Comparison of ENCODE assay signal across 9 cellular contexts in genomic region chr6:57262901-57263694, GRCh38. TPM values are rescaled to one million over a fixed set of nuclear protein-coding genes. Genes with fewer than 3 reads are reported as not detected.
DNase-seq lines count a peak whose midpoint lies in the region; ATAC-seq and TF ChIP-seq lines count a peak whose summit lies in the region.
"Had no signal": no experiment of that assay in that cellular context is flagged by ENCODE, and none has a peak within 500 bp of the region (broad histone marks: within the 10 kb centered on the region; RNA-seq: fewer than 3 reads in every experiment).

No MANE protein-coding gene starts in this region.

- no peaks in the 10 kb centered on the region for H3K4me1 Mint-ChIP-seq in activated naive CD4-positive, alpha-beta T cell treated with anti-CD3 and anti-CD28 coated beads, Interleukin-2, amount 10 ng/mL, durations not matched to agents 7 days and 5 days
- H3K4me1 Mint-ChIP-seq in activated CD4-positive, alpha-beta T cell treated with anti-CD3 and anti-CD28 coated beads, Interleukin-2, amount 10 ng/mL, durations not matched to agents 7 days and 5 days, result peaks cover 2% of the 10 kb centered on the region
- H3K4me1 Mint-ChIP-seq: naive thymus-derived CD4-positive, alpha-beta T cell had no signal

- no peak overlapping the region for H3K4me3 Mint-ChIP-seq in activated naive CD4-positive, alpha-beta T cell treated with anti-CD3 and anti-CD28 coated beads, Interleukin-2, amount 10 ng/mL, durations not matched to agents 7 days and 5 days
- H3K4me3 Mint-ChIP-seq in activated CD4-positive, alpha-beta T cell treated with anti-CD3 and anti-CD28 coated beads, Interleukin-2, amount 10 ng/mL, durations not matched to agents 7 days and 5 days, result no peak overlapping the region
- H3K4me3 Mint-ChIP-seq: naive thymus-derived CD4-positive, alpha-beta T cell had no signal

- H3K4me1 ChIP-seq in muscle layer of colon (ENCODE audit: insufficient read depth, low read length) (peaks cover 87% of the 10 kb centered on the region), uterus (peaks cover 3 to 5% of the 10 kb centered on the region in 2 donors)

- no peaks in the 10 kb centered on the region for H3K36me3 Mint-ChIP-seq in activated naive CD4-positive, alpha-beta T cell treated with anti-CD3 and anti-CD28 coated beads, Interleukin-2, amount 50 U/mL, for 72 hours
- H3K36me3 Mint-ChIP-seq in activated naive CD4-positive, alpha-beta T cell treated with anti-CD3 and anti-CD28 coated beads, Interleukin-2, amount 10 ng/mL, durations not matched to agents 7 days and 5 days, result no peaks in the 10 kb centered on the region
- H3K36me3 Mint-ChIP-seq in activated CD4-positive, alpha-beta T cell treated with anti-CD3 and anti-CD28 coated beads, Interleukin-2, amount 10 ng/mL, durations not matched to agents 7 days and 5 days (ENCODE audit: low read depth), result no peaks in the 10 kb centered on the region
- H3K36me3 Mint-ChIP-seq: naive thymus-derived CD4-positive, alpha-beta T cell had no signal

- H3K9me3 Mint-ChIP-seq in activated naive CD4-positive, alpha-beta T cell treated with anti-CD3 and anti-CD28 coated beads, Interleukin-2, amount 50 U/mL, for 72 hours, result no peaks in the 10 kb centered on the region
- H3K9me3 Mint-ChIP-seq in activated naive CD4-positive, alpha-beta T cell treated with anti-CD3 and anti-CD28 coated beads, Interleukin-2, amount 10 ng/mL, durations not matched to agents 7 days and 5 days, result no peaks in the 10 kb centered on the region
- H3K9me3 Mint-ChIP-seq in activated CD4-positive, alpha-beta T cell treated with anti-CD3 and anti-CD28 coated beads, Interleukin-2, amount 10 ng/mL, durations not matched to agents 7 days and 5 days, result no peaks in the 10 kb centered on the region
- H3K9me3 Mint-ChIP-seq: naive thymus-derived CD4-positive, alpha-beta T cell had no signal

- POLR2A ChIA-PET in activated CD4-positive, alpha-beta T cell treated with anti-CD3 and anti-CD28 coated beads, Interleukin-2, amount 10 ng/mL, durations not matched to agents 7 days and 5 days (lab: Charles Lee), result no interaction called here

- DNase-seq in activated naive CD4-positive, alpha-beta T cell treated with anti-CD3 and anti-CD28 coated beads, Interleukin-2, amount 50 U/mL, for 72 hours (ENCODE audit: low spot score in 2 of 2), result peak in 1 of 2 donors; percentile 10
- no peak for DNase-seq in activated naive CD4-positive, alpha-beta T cell treated with anti-CD3 and anti-CD28 coated beads, Interleukin-2, amount 10 ng/mL, durations not matched to agents 7 days and 5 days
- DNase-seq in dedifferentiated amniotic fluid mesenchymal stem cell (ENCODE audit: extremely low spot score) (peak; percentile 71), uterus (peak; percentile 55 to 65), NCI-H2171 treated with DMSO at 0.1 percent for 48 hours (lab: John Stamatoyannopoulos, UW) (no peak), posterior vena cava (ENCODE audit: low spot score) (no peak)
- no peak for DNase-seq in activated CD4-positive, alpha-beta T cell treated with anti-CD3 and anti-CD28 coated beads, Interleukin-2, amount 10 ng/mL, durations not matched to agents 7 days and 5 days
- DNase-seq: naive thymus-derived CD4-positive, alpha-beta T cell had no signal

- H3K27me3 ChIP-seq in muscle layer of colon (ENCODE audit: control insufficient read depth in 1 of 2, insufficient read depth in 2 of 2, low read length in 2 of 2), result no peaks in the 10 kb centered on the region
- no peaks in the 10 kb centered on the region for H3K27me3 ChIP-seq in uterus

- peak overlapping the region; percentile 26 to 27 for H3K27ac Mint-ChIP-seq in activated naive CD4-positive, alpha-beta T cell treated with anti-CD3 and anti-CD28 coated beads, Interleukin-2, amount 50 U/mL, for 72 hours
- no peak overlapping the region for H3K27ac Mint-ChIP-seq in activated naive CD4-positive, alpha-beta T cell treated with anti-CD3 and anti-CD28 coated beads, Interleukin-2, amount 10 ng/mL, durations not matched to agents 7 days and 5 days
- no peak overlapping the region for H3K27ac Mint-ChIP-seq in activated CD4-positive, alpha-beta T cell treated with anti-CD3 and anti-CD28 coated beads, Interleukin-2, amount 10 ng/mL, durations not matched to agents 7 days and 5 days
- H3K27ac Mint-ChIP-seq: naive thymus-derived CD4-positive, alpha-beta T cell had no signal

- peaks cover 6% of the 10 kb centered on the region for H3K27me3 Mint-ChIP-seq in activated naive CD4-positive, alpha-beta T cell treated with anti-CD3 and anti-CD28 coated beads, Interleukin-2, amount 10 ng/mL, durations not matched to agents 7 days and 5 days
- peaks cover 2% of the 10 kb centered on the region for H3K27me3 Mint-ChIP-seq in activated CD4-positive, alpha-beta T cell treated with anti-CD3 and anti-CD28 coated beads, Interleukin-2, amount 10 ng/mL, durations not matched to agents 7 days and 5 days

- H3K27ac ChIP-seq in muscle layer of colon (ENCODE audit: low read depth, low read length) (peak overlapping the region; percentile 92), uterus (peak overlapping the region; percentile 93 to 99)

- intact Hi-C loops in uterus (cut with DNase I; ENCODE audit: low total_unique reads), result no loop called here
- intact Hi-C loops in posterior vena cava (cut with DNase I), result no loop called here

- CTCF ChIA-PET in activated naive CD4-positive, alpha-beta T cell treated with anti-CD3 and anti-CD28 coated beads, Interleukin-2, amount 10 ng/mL, durations not matched to agents 7 days and 5 days (lab: Charles Lee), result interaction anchor here (1.1 to 1.2 kb wide), 2 partner anchors 53 to 360 kb away, joined by 3 to 4 read pairs; no protein-coding TSS in a partner anchor
- CTCF ChIA-PET in activated CD4-positive, alpha-beta T cell treated with anti-CD3 and anti-CD28 coated beads, Interleukin-2, amount 10 ng/mL, durations not matched to agents 7 days and 5 days (lab: Charles Lee), result no interaction called here

- peak overlapping the region; percentile 20 for H3K9ac ChIP-seq in muscle layer of colon (ENCODE audit: low read length)

- ATAC-seq in activated naive CD4-positive, alpha-beta T cell treated with anti-CD3 and anti-CD28 coated beads, Interleukin-2, amount 50 U/mL, for 72 hours, result peak; percentile 51 to 64
- ATAC-seq: naive thymus-derived CD4-positive, alpha-beta T cell had no signal

- H3K4me3 ChIP-seq in muscle layer of colon (ENCODE audit: low read depth in 1 of 2, low read length in 2 of 2) (no peak overlapping the region), uterus (no peak overlapping the region)

- TF ChIP-seq POLR2A in uterus (IDR thresholded peaks at IDR 0.05), result no peak

- H3K9me3 ChIP-seq in muscle layer of colon (ENCODE audit: low read length) (no peaks in the 10 kb centered on the region), uterus (no peaks in the 10 kb centered on the region)

- TF ChIP-seq CTCF in uterus (IDR thresholded peaks at IDR 0.05), result no peak

- H3K36me3 ChIP-seq in muscle layer of colon (ENCODE audit: insufficient read depth, low read length) (no peaks in the 10 kb centered on the region), uterus (no peaks in the 10 kb centered on the region)

RNA-seq across cellular contexts. Expression of gene RAB23, which starts 41.0 kb away (rescaled TPM):
- total RNA-seq in activated naive CD4-positive, alpha-beta T cell treated with anti-CD3 and anti-CD28 coated beads, Interleukin-2, amount 50 U/mL, for 72 hours, result 1 to 10 TPM; 2.0 to 2.2 TPM
- total RNA-seq in uterus (10 to 100 TPM; 54.4 to 95.3 (median 68.5) TPM), posterior vena cava (10 to 100 TPM; 46.6 to 73.9 TPM)
- total RNA-seq in activated CD4-positive, alpha-beta T cell treated with anti-CD3 and anti-CD28 coated beads, Interleukin-2, amount 10 ng/mL, durations not matched to agents 7 days and 5 days, result 1 to 10 TPM; 3.5 to 3.8 TPM

RNA-seq across cellular contexts. Expression of gene PRIM2, which starts 54.3 kb away (rescaled TPM):
- total RNA-seq in activated naive CD4-positive, alpha-beta T cell treated with anti-CD3 and anti-CD28 coated beads, Interleukin-2, amount 50 U/mL, for 72 hours, result 10 to 100 TPM; 45.5 to 67.6 TPM
- total RNA-seq in uterus (10 to 100 TPM in 3 of 4 donors, 1 to 10 TPM in 1; 2.4 to 46.9 (median 23.1) TPM), posterior vena cava (10 to 100 TPM; 10.8 to 12.8 TPM)
- total RNA-seq in activated CD4-positive, alpha-beta T cell treated with anti-CD3 and anti-CD28 coated beads, Interleukin-2, amount 10 ng/mL, durations not matched to agents 7 days and 5 days, result 10 to 100 TPM; 35.7 to 37.7 TPM

Comparison
In these comparisons a context has a peak if more than half of its experiments do, and no peak if none do; other contexts are left out.
1. H3K27ac Mint-ChIP-seq: peak in activated naive CD4-positive, alpha-beta T cell treated with anti-CD3 and anti-CD28 coated beads, Interleukin-2, amount 50 U/mL, for 72 hours (2 of 2); none in activated naive CD4-positive, alpha-beta T cell treated with anti-CD3 and anti-CD28 coated beads, Interleukin-2, amount 10 ng/mL, durations not matched to agents 7 days and 5 days (single experiment) and activated CD4-positive, alpha-beta T cell treated with anti-CD3 and anti-CD28 coated beads, Interleukin-2, amount 10 ng/mL, durations not matched to agents 7 days and 5 days (single experiment).
2. DNase-seq: peak in dedifferentiated amniotic fluid mesenchymal stem cell (single experiment) and uterus (2 of 2); none in activated naive CD4-positive, alpha-beta T cell treated with anti-CD3 and anti-CD28 coated beads, Interleukin-2, amount 10 ng/mL, durations not matched to agents 7 days and 5 days (single experiment), activated CD4-positive, alpha-beta T cell treated with anti-CD3 and anti-CD28 coated beads, Interleukin-2, amount 10 ng/mL, durations not matched to agents 7 days and 5 days (single experiment), NCI-H2171 treated with DMSO at 0.1 percent for 48 hours (single experiment) and posterior vena cava (single experiment).
3. RNA of gene RAB23, which starts 41.0 kb away (total RNA-seq): 54.4 to 95.3 TPM in uterus and 46.6 to 73.9 TPM in posterior vena cava; 3.5 to 3.8 TPM in activated CD4-positive, alpha-beta T cell treated with anti-CD3 and anti-CD28 coated beads, Interleukin-2, amount 10 ng/mL, durations not matched to agents 7 days and 5 days and 2.0 to 2.2 TPM in activated naive CD4-positive, alpha-beta T cell treated with anti-CD3 and anti-CD28 coated beads, Interleukin-2, amount 50 U/mL, for 72 hours; every median in the first group is over 4 times any median in the second.